Comparison of ENCODE assay signal across 19 cellular contexts in the genomic region with DNA sequence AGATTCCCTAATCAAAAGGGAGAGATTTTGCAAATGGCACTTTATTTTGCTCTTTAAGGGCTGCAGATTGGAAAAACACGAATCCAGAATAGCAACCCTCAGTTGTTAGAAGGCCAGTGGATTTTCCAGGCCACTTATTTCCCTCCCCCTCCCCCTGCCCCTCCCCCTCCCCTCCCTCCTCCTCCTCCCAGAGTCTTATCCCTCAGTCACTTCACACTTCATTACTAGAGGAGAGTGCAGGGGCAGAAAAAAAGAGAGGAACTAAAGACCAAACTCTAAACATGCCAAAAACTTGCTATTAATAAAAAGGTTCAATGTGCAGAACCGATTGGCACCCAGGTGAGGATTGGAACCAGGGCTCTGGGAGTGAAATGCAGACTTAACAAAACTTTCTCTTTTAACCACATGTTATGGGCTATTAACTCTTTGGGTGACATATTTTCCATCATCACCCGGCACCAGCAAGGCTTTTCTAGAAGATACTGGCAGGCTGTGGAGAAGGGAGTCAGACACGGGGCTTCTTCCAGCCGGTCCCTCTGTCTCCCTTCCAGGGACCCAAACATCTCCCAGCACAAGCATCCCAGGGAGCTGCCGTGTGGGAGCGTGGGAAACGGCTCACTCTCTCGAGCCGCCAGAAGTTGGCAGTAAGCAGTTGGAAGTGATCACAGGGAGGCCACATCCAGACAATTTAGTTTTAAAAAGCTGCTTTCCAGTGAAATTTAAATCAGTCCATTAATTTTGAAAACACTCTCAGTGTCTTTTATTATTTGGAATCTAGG. TPM values are rescaled to one million over a fixed set of nuclear protein-coding genes. Genes with fewer than 3 reads are reported as not detected.
A peak's percentile ranks its signal among the peaks of the same experiment; 100 is the strongest.
DNase-seq lines count a peak whose midpoint lies in the region; ATAC-seq, FAIRE-seq and TF ChIP-seq lines count a peak whose summit lies in the region.
"Had no signal": no experiment of that assay in that cellular context is flagged by ENCODE, and none has a peak within 500 bp of the region (broad histone marks: within the 10 kb centered on the region; RNA-seq: fewer than 3 reads in every experiment).

No MANE protein-coding gene starts in this region.

- TF ChIP-seq POLR2A in HepG2 (IDR thresholded peaks at IDR 0.05; ENCODE audit: insufficient read depth in 1 of 2, low read depth in 2 of 2, low read length in 2 of 2) = no peak
- no peak for TF ChIP-seq POLR2A in uterus (IDR thresholded peaks at IDR 0.05)

- no peak overlapping the region for H2AFZ ChIP-seq in HepG2 (ENCODE audit: low read length)

- H3K27me3 ChIP-seq in HepG2 (ENCODE audit: control insufficient read depth in 1 of 2, insufficient read depth in 2 of 2, low read length in 2 of 2) = no peaks in the 10 kb centered on the region
- no peaks in the 10 kb centered on the region for H3K27me3 ChIP-seq in uterus
- H3K27me3 ChIP-seq: transverse colon had no signal

- H3K4me1 ChIP-seq in HepG2 (ENCODE audit: insufficient read depth, low read length) (no peaks in the 10 kb centered on the region), uterus (no peaks in the 10 kb centered on the region)

- BruUV-seq in HepG2 (replicated peaks; lab: Mats Ljungman, UMichigan) = TSS peak; percentile 9

- no peak for TF ChIP-seq RAD21 in HepG2 (CRISPR knock-in tag; IDR thresholded peaks at IDR 0.05)

- peaks cover 10 to 28% of the 10 kb centered on the region in 2 experiments; a peak in 4 of 5 replicates for H3K36me3 ChIP-seq in HepG2 (replicated peaks in 1 of 2; ENCODE audit: control insufficient read depth in 1 of 2, insufficient read depth in 2 of 2, low read length in 2 of 2)
- H3K36me3 ChIP-seq in uterus = no peaks in the 10 kb centered on the region

- ATAC-seq in HepG2 = no peak
- ATAC-seq in GM21381 (IDR thresholded peaks at IDR 0.05; ENCODE audit: unreplicated experiment) = no peak
- ATAC-seq: naive thymus-derived CD4-positive, alpha-beta T cell; T-helper 17 cell had no signal

- peaks cover 15% of the 10 kb centered on the region for H3K79me2 ChIP-seq in HepG2 (ENCODE audit: insufficient read depth, low read length)

- H3K9me3 ChIP-seq in HepG2 (ENCODE audit: low read length) (no peaks in the 10 kb centered on the region), uterus (no peaks in the 10 kb centered on the region)
- H3K9me3 ChIP-seq: transverse colon had no signal

- in situ Hi-C loops in HepG2 (cut with HindIII; ENCODE audit: extremely low pct_ligation_motif_present, low pct_unique_long_range_greater_than_20kb) = no loop called here

- POLR2A ChIA-PET in HepG2 (lab: Yijun Ruan, JAX) = no interaction called here

- WGBS in HepG2 (ENCODE audit: low lambda C conversion rate) = 92% methylated on average over 9 of the region's 10 CpGs

- TF ChIP-seq EP300 in HepG2 (IDR thresholded peaks at IDR 0.05; ENCODE audit: low read depth in 2 of 2, low read length in 2 of 2) = no peak
- TF ChIP-seq EP300 in HepG2 (CRISPR knock-in tag; IDR thresholded peaks at IDR 0.05; ENCODE audit: borderline replicate concordance) = no peak

- no peak for FAIRE-seq in HepG2 (lab: Jason Lieb, UNC)
- FAIRE-seq: bronchial epithelial cell, GM12891 had no signal

- intact Hi-C loops in HepG2 (cut with micrococcal nuclease; ENCODE audit: unreplicated experiment) (no loop called here), uterus (cut with DNase I; ENCODE audit: low total_unique reads) (no loop called here)

- H3K4me3 ChIP-seq in fibroblast of mammary gland (ENCODE audit: control insufficient read depth, low read depth, low read length) (no peak overlapping the region), HepG2 (replicated peaks in 1 of 3; ENCODE audit: insufficient read depth in 1 of 3, low read depth in 2 of 3, low read length in 3 of 3) (no peak overlapping the region), uterus (no peak overlapping the region)
- H3K4me3 ChIP-seq: transverse colon had no signal

- H3K27ac ChIP-seq in HepG2 (ENCODE audit: extremely low read length, insufficient read depth, low read length) (no peak overlapping the region), uterus (peak overlapping the region; percentile 4 to 65)
- H3K27ac ChIP-seq: 22Rv1 had no signal

- DNase-seq in DMS 273 (lab: John Stamatoyannopoulos, UW; ENCODE audit: unreplicated experiment) (peak; percentile 15), DMS 273 treated with DMSO at 0.1 percent for 48 hours (lab: John Stamatoyannopoulos, UW) (no peak), fibroblast of mammary gland (ENCODE audit: low read depth) (peak; percentile 47), HepG2 (ENCODE audit: low spot score) (no peak), uterus (no peak), DMS53 treated with DMSO at 0.1 percent for 48 hours (lab: John Stamatoyannopoulos, UW; ENCODE audit: unreplicated experiment) (no peak), NCI-H1436 treated with DMSO at 0.1 percent for 48 hours (lab: John Stamatoyannopoulos, UW) (no peak)
- DNase-seq: activated CD4-positive, alpha-beta T cell treated with anti-CD3 and anti-CD28 coated beads for 4 hours; erythroblast; H9; immature natural killer cell; naive thymus-derived CD4-positive, alpha-beta T cell; stimulated activated CD4-positive, alpha-beta T cell treated with anti-CD3 and anti-CD28 coated beads, Interleukin-12 subunit alpha, Interleukin-12 subunit beta, amount 100 ng/mL, for 4 hours; T-helper 17 cell; transverse colon had no signal

- CTCF ChIA-PET in HepG2 (lab: Yijun Ruan, JAX; ENCODE audit: low intra/inter-chr PET ratio, low total read pairs) = no interaction called here

- no peak overlapping the region for H3K9ac ChIP-seq in HepG2 (ENCODE audit: insufficient read depth, low read depth, low read length)

- TF ChIP-seq CTCF in fibroblast of mammary gland (conservative IDR thresholded peaks at IDR 0.05; ENCODE audit: control insufficient read depth, insufficient read depth, low read depth, low read length) (no peak), HepG2 (CRISPR knock-in tag; IDR thresholded peaks at IDR 0.05) (no peak), uterus (IDR thresholded peaks at IDR 0.05) (no peak)

- no peak overlapping the region for H3K4me2 ChIP-seq in HepG2 (ENCODE audit: low read depth, low read length)

- H4K20me1 ChIP-seq in HepG2 (ENCODE audit: insufficient read depth, low read length) = peaks cover 3% of the 10 kb centered on the region

TF ChIP-seq in HepG2, 621 proteins besides CTCF, POLR2A, EP300 and RAD21:
- TF ChIP-seq HNRNPK (IDR thresholded peaks at IDR 0.05; ENCODE audit: low read depth, low read length, poor library complexity, severe bottlenecking) = peak; percentile 48
- no peak for TF ChIP-seq NFKB2 (CRISPR knock-in tag; IDR thresholded peaks at IDR 0.05; ENCODE audit: borderline replicate concordance)

RNA-seq across cellular contexts. Expression of a gene that starts 13.6 kb away (rescaled TPM):
- total RNA-seq in HepG2 (2016; rRNA removed; fragmentation: Illumina TruSeq; extraction: Trizol) (29.3 and 50.2 TPM in 2 replicates), uterus (100 to 1,000 TPM in 3 of 4 donors, 10 to 100 TPM in 1; 70.7 to 252 (median 184) TPM)
- 5.0 and 5.1 TPM in 2 replicates for total RNA-seq in HepG2 (2016; cell fraction: cytosol; rRNA removed; fragmentation: Illumina TruSeq; extraction: Trizol; ENCODE audit: low read depth)
- 22.1 and 49.8 TPM in 2 replicates for total RNA-seq in HepG2 (2016; cell fraction: insoluble cytoplasmic fraction; rRNA removed; fragmentation: Illumina TruSeq; extraction: Trizol)
- 10.8 and 12.4 TPM in 2 replicates for total RNA-seq in HepG2 (2016; cell fraction: membrane; rRNA removed; fragmentation: Illumina TruSeq; extraction: Trizol)
- 68.9 and 87.3 TPM in 2 replicates for total RNA-seq in HepG2 (2016; cell fraction: nucleus; rRNA removed; fragmentation: Illumina TruSeq; extraction: Trizol)
- polyA plus RNA-seq in HepG2 (2011; rRNA removed) = 56.1 and 77.2 TPM in 2 replicates
- 45.0 and 56.5 TPM in 2 replicates for polyA plus RNA-seq in HepG2 (2011; cell fraction: cytosol; rRNA removed)
- 102 and 105 TPM in 2 replicates for polyA plus RNA-seq in HepG2 (2011; cell fraction: nucleus; rRNA removed)
- 122 and 152 TPM in 2 replicates for polyA plus RNA-seq in HepG2 (2012)
- 2.7 and 3.2 TPM in 2 replicates for polyA plus RNA-seq in HepG2 (2016; cell fraction: cytosol; fragmentation: Illumina TruSeq; extraction: Trizol; ENCODE audit: low read depth)
- polyA plus RNA-seq in HepG2 (2016; cell fraction: insoluble cytoplasmic fraction; fragmentation: Illumina TruSeq; extraction: Trizol; ENCODE audit: low read depth) = 25.6 and 37.4 TPM in 2 replicates
- polyA plus RNA-seq in HepG2 (2016; cell fraction: membrane; fragmentation: Illumina TruSeq; extraction: Trizol; ENCODE audit: low read depth) = 7.7 and 9.8 TPM in 2 replicates
- 108 and 114 TPM in 2 replicates for polyA plus RNA-seq in HepG2 (2016; cell fraction: nucleus; fragmentation: Illumina TruSeq; extraction: Trizol; ENCODE audit: insufficient read depth, low read depth)
- 173 TPM in 1 of 2 replicates, not detected in the other for polyA minus RNA-seq in HepG2 (2011; rRNA and poly(A)+ RNA removed; ENCODE audit: low replicate concordance)
- 109 and 121 TPM in 2 replicates for polyA minus RNA-seq in HepG2 (2011; cell fraction: cytosol; rRNA and poly(A)+ RNA removed)
- 60.0 and 68.8 TPM in 2 replicates for polyA minus RNA-seq in HepG2 (2011; cell fraction: nucleus; rRNA and poly(A)+ RNA removed)
- polyA plus RNA-seq: immature natural killer cell; naive thymus-derived CD4-positive, alpha-beta T cell had no signal

Comparison
In these comparisons a context has a peak if more than half of its experiments do, and no peak if none do; other contexts are left out.
1. DNase-seq: peak in DMS 273 (single experiment) and fibroblast of mammary gland (single experiment); none in DMS 273 treated with DMSO at 0.1 percent for 48 hours (single experiment), HepG2 (single experiment), uterus (0 of 2), DMS53 treated with DMSO at 0.1 percent for 48 hours (single experiment) and NCI-H1436 treated with DMSO at 0.1 percent for 48 hours (single experiment).